Comparison of ENCODE assay signal across 18 cellular contexts in genomic region chr6:124148225-124148624, GRCh38.
"Had no signal": no experiment of that assay in that cellular context is flagged by ENCODE, and none has a peak within 500 bp of the region (broad histone marks: within the 10 kb centered on the region; RNA-seq: fewer than 3 reads in every experiment).

No MANE protein-coding gene starts in this region.

- DNase-seq: KBM-7, MV-4-11, NCI-H1048, NCI-H1105, NCI-H1417, NCI-H1436 treated with DMSO at 0.1 percent for 48 hours, NCI-H1694, NCI-H187 treated with DMSO at 0.1 percent for 48 hours, NCI-H2029 treated with DMSO at 0.1 percent for 48 hours, NCI-H2171 treated with DMSO at 0.1 percent for 48 hours, NCI-H345, NCI-H446 treated with DMSO at 0.1 percent for 48 hours, NCI-H510A treated with DMSO at 0.1 percent for 48 hours, NCI-H748 treated with DMSO at 0.1 percent for 48 hours, PC-3, SHP77 had no signal

- H3K27ac ChIP-seq: RWPE1 had no signal

- ATAC-seq: Panc1, PC-3 had no signal
